ENCODE assay signal across 1 cellular context in genomic region chr16:50741808-50742520, GRCh38.
TF ChIP-seq lines count a peak whose summit lies in the region.

Gene CYLD (plus strand): TSS chr16:50742086. CDS start chr16:50749699, 7,613 bp downstream.

TF ChIP-seq in HCT116, 20 proteins besides CTCF, POLR2A, EP300 and RAD21 (continued from another document):
- no peak for TF ChIP-seq ZBTB33 (IDR thresholded peaks at IDR 0.05; ENCODE audit: extremely low read depth, insufficient replicate concordance, low read length)
- TF ChIP-seq MAX (IDR thresholded peaks at IDR 0.05): no peak
